Comparison of ENCODE assay signal across 14 cellular contexts in the genomic region with DNA sequence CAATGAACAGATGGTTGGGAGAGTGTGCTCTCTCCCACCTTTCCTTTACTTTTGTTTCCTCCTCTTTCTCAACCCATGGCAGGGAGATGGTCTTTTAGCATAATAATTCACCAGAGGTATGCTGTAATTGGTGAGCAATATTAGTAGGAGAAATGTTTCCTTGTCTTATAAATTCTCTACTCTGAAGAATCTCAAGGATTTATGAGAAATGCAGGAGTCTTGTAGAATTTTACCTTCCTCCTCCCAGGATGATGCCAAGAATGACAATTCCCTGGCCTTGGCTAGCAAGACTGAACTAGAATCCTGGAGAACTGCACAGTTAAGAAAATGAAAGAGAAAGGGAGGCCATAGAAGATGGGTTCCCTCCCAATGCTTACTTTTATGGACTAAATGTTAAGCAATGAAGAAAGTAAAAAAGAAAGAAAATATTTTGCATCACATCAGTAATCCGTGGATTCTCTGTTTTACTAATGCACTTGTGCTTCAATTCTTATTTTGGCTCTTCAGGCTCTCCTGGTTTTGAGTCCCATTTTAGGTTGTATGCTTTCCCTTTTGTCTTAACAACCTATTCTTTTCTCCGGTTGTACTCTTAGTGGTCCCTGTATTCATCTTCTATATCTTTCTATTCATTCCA.
A peak's percentile ranks its signal among the peaks of the same experiment; 100 is the strongest.
DNase-seq lines count a peak whose midpoint lies in the region; ATAC-seq and TF ChIP-seq lines count a peak whose summit lies in the region.
"Had no signal": no experiment of that assay in that cellular context is flagged by ENCODE, and none has a peak within 500 bp of the region (broad histone marks: within the 10 kb centered on the region; RNA-seq: fewer than 3 reads in every experiment).

No MANE protein-coding gene starts in this region.

- no peaks in the 10 kb centered on the region for H3K36me3 Mint-ChIP-seq in endothelial cell (ENCODE audit: low read depth, unreplicated experiment)
- H3K36me3 Mint-ChIP-seq: brain; CD8-positive, alpha-beta memory T cell had no signal

- H3K9me3 Mint-ChIP-seq in endothelial cell (ENCODE audit: unreplicated experiment), result no peaks in the 10 kb centered on the region

- no peaks in the 10 kb centered on the region for H3K27me3 Mint-ChIP-seq in endothelial cell (ENCODE audit: unreplicated experiment)
- H3K27me3 Mint-ChIP-seq: brain; CD8-positive, alpha-beta memory T cell had no signal

- H3K4me1 Mint-ChIP-seq in endothelial cell (ENCODE audit: unreplicated experiment), result no peaks in the 10 kb centered on the region
- H3K4me1 Mint-ChIP-seq: CD8-positive, alpha-beta memory T cell had no signal

- no peak overlapping the region for H3K27ac Mint-ChIP-seq in endothelial cell (ENCODE audit: unreplicated experiment)
- H3K27ac Mint-ChIP-seq: CD8-positive, alpha-beta memory T cell had no signal

- DNase-seq in occipital lobe (lab: John Stamatoyannopoulos, UW), result no peak
- DNase-seq in endothelial cell (ENCODE audit: low spot score), result no peak
- no peak for DNase-seq in activated CD8-positive, alpha-beta memory T cell treated with anti-CD3 and anti-CD28 coated beads for 24 hours
- no peak for DNase-seq in activated effector memory CD4-positive, alpha-beta T cell treated with Interleukin-2 at 50 U/mL for 16 hours
- DNase-seq: activated CD4-positive, alpha-beta T cell treated with anti-CD3 and anti-CD28 coated beads for 1 hour; CD8-positive, alpha-beta memory T cell; effector memory CD4-positive, alpha-beta T cell; NCI-H1048; NCI-H2227 treated with DMSO at 0.1 percent for 48 hours; Peyer's patch had no signal

- no peak for TF ChIP-seq CTCF in endothelial cell (IDR thresholded peaks at IDR 0.05; ENCODE audit: unreplicated experiment)

- ATAC-seq in GM19351 (IDR thresholded peaks at IDR 0.05; ENCODE audit: unreplicated experiment) (peak; percentile 36), HG02840 (IDR thresholded peaks at IDR 0.05; ENCODE audit: low FRiP score, unreplicated experiment) (peak; percentile 6), HG03575 (IDR thresholded peaks at IDR 0.05; ENCODE audit: extremely low read depth, insufficient number of reproducible peaks, low FRiP score, unreplicated experiment) (peak; percentile 19)

- H3K4me3 Mint-ChIP-seq in endothelial cell (ENCODE audit: unreplicated experiment), result no peak overlapping the region
- H3K4me3 Mint-ChIP-seq: brain; CD8-positive, alpha-beta memory T cell had no signal
